18 cellular contexts compared by ENCODE assay signal in the genomic region with DNA sequence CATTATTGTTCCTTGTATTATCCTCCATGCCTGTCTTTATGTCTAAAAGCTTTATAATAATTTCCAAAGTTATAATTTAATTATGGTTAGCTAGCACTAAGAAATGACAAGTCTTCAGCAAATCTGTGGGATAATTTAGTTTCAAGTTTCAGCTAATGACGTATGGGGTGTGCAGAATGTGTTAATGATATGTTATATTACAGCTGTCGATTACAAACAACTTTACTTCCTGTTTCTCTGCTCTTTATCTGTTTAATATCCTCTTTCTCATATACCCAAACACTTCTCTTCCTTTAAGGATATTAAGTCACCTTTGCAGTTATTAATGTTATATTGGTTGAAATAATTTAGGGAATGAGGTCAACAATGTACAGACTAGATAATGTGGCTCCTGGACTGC.
"Had no signal": no experiment of that assay in that cellular context is flagged by ENCODE, and none has a peak within 500 bp of the region (broad histone marks: within the 10 kb centered on the region; RNA-seq: fewer than 3 reads in every experiment).

No MANE protein-coding gene starts in this region.

- H3K9me3 Mint-ChIP-seq: activated CD4-positive, alpha-beta memory T cell treated with anti-CD3 and anti-CD28 coated beads for 36 hours; activated T-cell treated with anti-CD3 and anti-CD28 coated beads, Interleukin-2, amount 50 U/mL, for 4 hours; dendritic cell treated with granulocyte-macrophage colony-stimulating factor and Interleukin-4, amounts not matched to agents 40 ng/mL and 50 ng/mL, for 4 days; endodermal cell; neural crest cell had no signal

- H3K4me1 Mint-ChIP-seq: brain had no signal

- ATAC-seq: activated naive CD4-positive, alpha-beta T cell treated with anti-CD3 and anti-CD28 coated beads, Interleukin-2, amount 50 U/mL, for 72 hours; activated T-cell treated with anti-CD3 and anti-CD28 coated beads, Interleukin-2, amount 50 U/mL, for 4 hours; left lobe of liver; stimulated activated naive CD8-positive, alpha-beta T cell treated with anti-CD3 and anti-CD28 coated beads, Interleukin-15, Interleukin-2, amounts not matched to agents 100 U/mL and 50 U/mL, for 24 hours; upper lobe of right lung had no signal

- DNase-seq: activated CD4-positive, alpha-beta memory T cell treated with anti-CD3 and anti-CD28 coated beads for 36 hours; activated CD4-positive, alpha-beta T cell treated with anti-CD3 and anti-CD28 coated beads for 1 hour; activated effector memory CD4-positive, alpha-beta T cell treated with anti-CD3 and anti-CD28 coated beads, Interleukin-2, amount 50 U/mL, for 16 hours; activated T-cell treated with anti-CD3 and anti-CD28 coated beads, Interleukin-2, amount 50 U/mL, for 4 hours; amygdala; endodermal cell; foreskin fibroblast; glutamatergic neuron; mesenchymal stem cell; sigmoid colon; stimulated activated CD4-positive, alpha-beta T cell treated with anti-CD3 and anti-CD28 coated beads, Interleukin-2, amount 100 ng/mL, for 48 hours; stimulated activated naive CD8-positive, alpha-beta T cell treated with anti-CD3 and anti-CD28 coated beads, Interleukin-15, Interleukin-2, amounts not matched to agents 100 U/mL and 50 U/mL, for 24 hours; upper lobe of right lung had no signal

- H3K4me3 Mint-ChIP-seq: activated CD4-positive, alpha-beta memory T cell treated with anti-CD3 and anti-CD28 coated beads for 36 hours; activated T-cell treated with anti-CD3 and anti-CD28 coated beads, Interleukin-2, amount 50 U/mL, for 4 hours; brain; dendritic cell treated with granulocyte-macrophage colony-stimulating factor and Interleukin-4, amounts not matched to agents 40 ng/mL and 50 ng/mL, for 4 days; endodermal cell; neural crest cell had no signal

- H3K27ac Mint-ChIP-seq: activated CD4-positive, alpha-beta memory T cell treated with anti-CD3 and anti-CD28 coated beads for 36 hours; activated naive CD4-positive, alpha-beta T cell treated with anti-CD3 and anti-CD28 coated beads, Interleukin-2, amount 50 U/mL, for 72 hours; brain; dendritic cell treated with granulocyte-macrophage colony-stimulating factor and Interleukin-4, amounts not matched to agents 40 ng/mL and 50 ng/mL, for 4 days; endodermal cell had no signal

- H3K27me3 Mint-ChIP-seq: activated CD4-positive, alpha-beta memory T cell treated with anti-CD3 and anti-CD28 coated beads for 36 hours; brain; dendritic cell treated with granulocyte-macrophage colony-stimulating factor and Interleukin-4, amounts not matched to agents 40 ng/mL and 50 ng/mL, for 4 days had no signal

- H3K36me3 Mint-ChIP-seq: activated CD4-positive, alpha-beta memory T cell treated with anti-CD3 and anti-CD28 coated beads for 36 hours; activated naive CD4-positive, alpha-beta T cell treated with anti-CD3 and anti-CD28 coated beads, Interleukin-2, amount 50 U/mL, for 72 hours; brain had no signal
